In the genomic region with DNA sequence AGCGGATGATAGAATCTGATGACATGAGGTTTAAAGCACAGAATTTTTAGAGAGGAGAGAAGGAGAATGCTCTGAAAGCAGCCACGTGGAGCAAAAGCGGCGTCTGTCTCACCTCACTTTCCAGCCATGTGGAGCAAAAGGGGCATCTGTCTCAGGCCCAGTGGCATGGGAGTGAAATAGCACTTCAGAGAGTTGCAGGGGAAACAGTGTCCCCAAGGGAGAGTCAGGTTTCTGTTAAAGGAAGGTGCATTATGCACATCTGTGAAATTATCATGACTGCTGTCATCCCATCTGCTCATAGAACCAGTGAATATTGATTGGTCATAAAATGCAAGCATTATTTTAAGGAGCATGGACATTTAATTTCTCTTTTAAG, we compare ENCODE assay signal across 14 cellular contexts.
A peak's percentile ranks its signal among the peaks of the same experiment; 100 is the strongest.
DNase-seq lines count a peak whose midpoint lies in the region; ATAC-seq and TF ChIP-seq lines count a peak whose summit lies in the region.
"Had no signal": no experiment of that assay in that cellular context is flagged by ENCODE, and none has a peak within 500 bp of the region (broad histone marks: within the 10 kb centered on the region; RNA-seq: fewer than 3 reads in every experiment).

No MANE protein-coding gene starts in this region.

- TF ChIP-seq POLR2A in stomach (IDR thresholded peaks at IDR 0.05): no peak

- H3K9me2 ChIP-seq in DOHH2 (replicated peaks; ENCODE audit: control insufficient read depth, low read length): no peaks in the 10 kb centered on the region
- H3K9me2 ChIP-seq in SU-DHL-6 (replicated peaks; ENCODE audit: insufficient read depth, low read length): no peaks in the 10 kb centered on the region; the same call in 1 of the 2 replicates

- H3K79me2 ChIP-seq in DOHH2 (ENCODE audit: control insufficient read depth, low read length): peaks cover 36% of the 10 kb centered on the region
- H3K79me2 ChIP-seq in SU-DHL-6 (ENCODE audit: insufficient read depth, low read length): peaks cover 15% of the 10 kb centered on the region

- peaks cover 0 to 9% of the 10 kb centered on the region in 2 donors for H3K36me3 Mint-ChIP-seq in activated naive CD4-positive, alpha-beta T cell treated with anti-CD3 and anti-CD28 coated beads, Interleukin-2, amount 50 U/mL, for 72 hours

- no peak for TF ChIP-seq EP300 in stomach (IDR thresholded peaks at IDR 0.05)

- H3K9ac ChIP-seq in SU-DHL-6 (ENCODE audit: low read length): no peak overlapping the region

- H3K9me3 ChIP-seq in DOHH2 (ENCODE audit: control insufficient read depth, insufficient read depth, low read length): no peaks in the 10 kb centered on the region
- H3K9me3 ChIP-seq in SU-DHL-6 (ENCODE audit: insufficient read depth, low read length): no peaks in the 10 kb centered on the region
- H3K9me3 ChIP-seq in stomach: no peaks in the 10 kb centered on the region
- H3K9me3 ChIP-seq: body of pancreas had no signal

- H3K4me3 ChIP-seq in DOHH2 (ENCODE audit: low read length) (peak overlapping the region; percentile 6; the same call in 1 of the 2 replicates), SU-DHL-6 (ENCODE audit: insufficient read depth, low read length, poor library complexity, severe bottlenecking) (no peak overlapping the region), stomach (no peak overlapping the region)
- H3K4me3 ChIP-seq: body of pancreas had no signal

- H3K4me2 ChIP-seq in DOHH2 (ENCODE audit: low read length) (peak overlapping the region; percentile 20), SU-DHL-6 (ENCODE audit: low read depth, low read length, poor library complexity, severe bottlenecking) (no peak overlapping the region)

- H3K27ac ChIP-seq in DOHH2 (ENCODE audit: low read depth, low read length) (peak overlapping the region; percentile 26), SU-DHL-6 (ENCODE audit: low read depth, low read length) (0 out of 2 replicates have a peak overlapping the region, but pooled peaks have one; percentile 3), stomach (no peak overlapping the region)
- H3K27ac ChIP-seq: body of pancreas, HL-60 had no signal

- H3K9me3 Mint-ChIP-seq in activated naive CD4-positive, alpha-beta T cell treated with anti-CD3 and anti-CD28 coated beads, Interleukin-2, amount 50 U/mL, for 72 hours: no peaks in the 10 kb centered on the region

- WGBS in stomach, 5 donors: 83 to 93% (median 92%) methylated on average over 4 of the region's 4 CpGs

- peak; percentile 83 for ATAC-seq in GM21786 (IDR thresholded peaks at IDR 0.05; ENCODE audit: unreplicated experiment)
- ATAC-seq in activated naive CD4-positive, alpha-beta T cell treated with anti-CD3 and anti-CD28 coated beads, Interleukin-2, amount 50 U/mL, for 72 hours: no peak
- ATAC-seq: body of pancreas, left ventricle myocardium superior had no signal

- peaks cover 35% of the 10 kb centered on the region for H3K36me3 ChIP-seq in DOHH2 (ENCODE audit: control insufficient read depth, low read length)
- H3K36me3 ChIP-seq in SU-DHL-6 (ENCODE audit: low read length): no peaks in the 10 kb centered on the region
- H3K36me3 ChIP-seq in stomach: no peaks in the 10 kb centered on the region

- H4K20me1 ChIP-seq in DOHH2 (ENCODE audit: control insufficient read depth, insufficient read depth, low read depth, low read length) (no peaks in the 10 kb centered on the region), SU-DHL-6 (ENCODE audit: low read depth, low read length) (no peaks in the 10 kb centered on the region)

- DNase-seq in NCI-H1694 treated with DMSO at 0.1 percent for 48 hours (lab: John Stamatoyannopoulos, UW) (peak; percentile 99), stomach (no peak), dedifferentiated amniotic fluid mesenchymal stem cell (ENCODE audit: extremely low spot score) (no peak), retina (no peak)
- DNase-seq in activated naive CD4-positive, alpha-beta T cell treated with anti-CD3 and anti-CD28 coated beads, Interleukin-2, amount 50 U/mL, for 72 hours (ENCODE audit: low spot score in 2 of 2): no peak
- DNase-seq: body of pancreas, KG1, left ventricle myocardium superior, NCI-H2029 had no signal

- intact Hi-C loops in stomach (cut with DNase I; ENCODE audit: low total_unique reads): no loop called here

- H3F3A ChIP-seq in DOHH2 (ENCODE audit: control insufficient read depth, insufficient read depth): no peaks in the 10 kb centered on the region
- H3F3A ChIP-seq in SU-DHL-6 (ENCODE audit: insufficient read depth): no peaks in the 10 kb centered on the region

- H3K27ac Mint-ChIP-seq in activated naive CD4-positive, alpha-beta T cell treated with anti-CD3 and anti-CD28 coated beads, Interleukin-2, amount 50 U/mL, for 72 hours: no peak overlapping the region
- H3K27ac Mint-ChIP-seq: progenitor cell of endocrine pancreas had no signal

- peaks cover 54% of the 10 kb centered on the region for H3K4me1 ChIP-seq in DOHH2 (ENCODE audit: control insufficient read depth, low read length)
- H3K4me1 ChIP-seq in stomach: no peaks in the 10 kb centered on the region
- H3K4me1 ChIP-seq: body of pancreas had no signal

- H3K27me3 ChIP-seq in DOHH2 (ENCODE audit: control insufficient read depth, low read length): no peaks in the 10 kb centered on the region
- no peaks in the 10 kb centered on the region for H3K27me3 ChIP-seq in SU-DHL-6 (ENCODE audit: low read length)
- no peaks in the 10 kb centered on the region for H3K27me3 ChIP-seq in stomach
- H3K27me3 ChIP-seq: body of pancreas had no signal

- no peak overlapping the region for H2AFZ ChIP-seq in SU-DHL-6 (ENCODE audit: low read depth, low read length, severe bottlenecking)

- TF ChIP-seq CTCF in DOHH2 (IDR thresholded peaks at IDR 0.05; ENCODE audit: low read depth, low read length, poor library complexity, severe bottlenecking) (no peak), SU-DHL-6 (IDR thresholded peaks at IDR 0.05; ENCODE audit: insufficient read depth, low read length, poor library complexity, severe bottlenecking) (no peak), stomach (IDR thresholded peaks at IDR 0.05) (no peak)

Comparison
In these comparisons a context has a peak if more than half of its experiments do, and no peak if none do; other contexts are left out.
1. H3K27ac ChIP-seq: peak in DOHH2 (single experiment) and SU-DHL-6 (single experiment); none in stomach (0 of 5).